In the genomic region with DNA sequence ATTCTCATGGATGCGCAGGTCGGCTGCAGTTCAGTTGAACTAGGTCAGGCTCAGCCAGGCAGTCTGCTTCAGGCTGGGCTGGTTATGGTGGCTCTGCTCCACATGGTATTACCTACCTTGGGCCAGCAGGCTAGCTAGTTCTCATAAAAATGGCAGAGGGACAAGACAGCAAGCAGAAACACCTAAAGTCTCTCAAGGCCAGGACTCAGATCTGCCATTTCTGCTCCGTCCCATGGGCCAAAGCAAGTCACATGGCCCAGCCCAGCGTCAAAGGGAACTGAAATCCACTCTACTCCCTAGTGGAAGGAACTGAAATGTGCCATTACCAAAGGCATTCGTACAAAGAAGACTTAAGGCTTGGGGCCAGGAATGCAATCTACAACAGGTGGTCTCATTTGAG, we compare ENCODE assay signal across 1 cellular context.
TF ChIP-seq lines count a peak whose summit lies in the region.

No MANE protein-coding gene starts in this region.

TF ChIP-seq in GM12878, 131 proteins besides CTCF, POLR2A, EP300 and RAD21 (continued from another document):
- TF ChIP-seq, protein P1, sequence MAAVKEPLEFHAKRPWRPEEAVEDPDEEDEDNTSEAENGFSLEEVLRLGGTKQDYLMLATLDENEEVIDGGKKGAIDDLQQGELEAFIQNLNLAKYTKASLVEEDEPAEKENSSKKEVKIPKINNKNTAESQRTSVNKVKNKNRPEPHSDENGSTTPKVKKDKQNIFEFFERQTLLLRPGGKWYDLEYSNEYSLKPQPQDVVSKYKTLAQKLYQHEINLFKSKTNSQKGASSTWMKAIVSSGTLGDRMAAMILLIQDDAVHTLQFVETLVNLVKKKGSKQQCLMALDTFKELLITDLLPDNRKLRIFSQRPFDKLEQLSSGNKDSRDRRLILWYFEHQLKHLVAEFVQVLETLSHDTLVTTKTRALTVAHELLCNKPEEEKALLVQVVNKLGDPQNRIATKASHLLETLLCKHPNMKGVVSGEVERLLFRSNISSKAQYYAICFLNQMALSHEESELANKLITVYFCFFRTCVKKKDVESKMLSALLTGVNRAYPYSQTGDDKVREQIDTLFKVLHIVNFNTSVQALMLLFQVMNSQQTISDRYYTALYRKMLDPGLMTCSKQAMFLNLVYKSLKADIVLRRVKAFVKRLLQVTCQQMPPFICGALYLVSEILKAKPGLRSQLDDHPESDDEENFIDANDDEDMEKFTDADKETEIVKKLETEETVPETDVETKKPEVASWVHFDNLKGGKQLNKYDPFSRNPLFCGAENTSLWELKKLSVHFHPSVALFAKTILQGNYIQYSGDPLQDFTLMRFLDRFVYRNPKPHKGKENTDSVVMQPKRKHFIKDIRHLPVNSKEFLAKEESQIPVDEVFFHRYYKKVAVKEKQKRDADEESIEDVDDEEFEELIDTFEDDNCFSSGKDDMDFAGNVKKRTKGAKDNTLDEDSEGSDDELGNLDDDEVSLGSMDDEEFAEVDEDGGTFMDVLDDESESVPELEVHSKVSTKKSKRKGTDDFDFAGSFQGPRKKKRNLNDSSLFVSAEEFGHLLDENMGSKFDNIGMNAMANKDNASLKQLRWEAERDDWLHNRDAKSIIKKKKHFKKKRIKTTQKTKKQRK (IDR thresholded peaks at IDR 0.05; ENCODE audit: low read depth, low read length) = no peak
- no peak for TF ChIP-seq FOXK2 (IDR thresholded peaks at IDR 0.05)
- TF ChIP-seq YY1 (IDR thresholded peaks at IDR 0.05; ENCODE audit: low read depth, low read length) = no peak
- no peak for TF ChIP-seq TARDBP (IDR thresholded peaks at IDR 0.05; ENCODE audit: borderline replicate concordance)
- TF ChIP-seq, protein P2, sequence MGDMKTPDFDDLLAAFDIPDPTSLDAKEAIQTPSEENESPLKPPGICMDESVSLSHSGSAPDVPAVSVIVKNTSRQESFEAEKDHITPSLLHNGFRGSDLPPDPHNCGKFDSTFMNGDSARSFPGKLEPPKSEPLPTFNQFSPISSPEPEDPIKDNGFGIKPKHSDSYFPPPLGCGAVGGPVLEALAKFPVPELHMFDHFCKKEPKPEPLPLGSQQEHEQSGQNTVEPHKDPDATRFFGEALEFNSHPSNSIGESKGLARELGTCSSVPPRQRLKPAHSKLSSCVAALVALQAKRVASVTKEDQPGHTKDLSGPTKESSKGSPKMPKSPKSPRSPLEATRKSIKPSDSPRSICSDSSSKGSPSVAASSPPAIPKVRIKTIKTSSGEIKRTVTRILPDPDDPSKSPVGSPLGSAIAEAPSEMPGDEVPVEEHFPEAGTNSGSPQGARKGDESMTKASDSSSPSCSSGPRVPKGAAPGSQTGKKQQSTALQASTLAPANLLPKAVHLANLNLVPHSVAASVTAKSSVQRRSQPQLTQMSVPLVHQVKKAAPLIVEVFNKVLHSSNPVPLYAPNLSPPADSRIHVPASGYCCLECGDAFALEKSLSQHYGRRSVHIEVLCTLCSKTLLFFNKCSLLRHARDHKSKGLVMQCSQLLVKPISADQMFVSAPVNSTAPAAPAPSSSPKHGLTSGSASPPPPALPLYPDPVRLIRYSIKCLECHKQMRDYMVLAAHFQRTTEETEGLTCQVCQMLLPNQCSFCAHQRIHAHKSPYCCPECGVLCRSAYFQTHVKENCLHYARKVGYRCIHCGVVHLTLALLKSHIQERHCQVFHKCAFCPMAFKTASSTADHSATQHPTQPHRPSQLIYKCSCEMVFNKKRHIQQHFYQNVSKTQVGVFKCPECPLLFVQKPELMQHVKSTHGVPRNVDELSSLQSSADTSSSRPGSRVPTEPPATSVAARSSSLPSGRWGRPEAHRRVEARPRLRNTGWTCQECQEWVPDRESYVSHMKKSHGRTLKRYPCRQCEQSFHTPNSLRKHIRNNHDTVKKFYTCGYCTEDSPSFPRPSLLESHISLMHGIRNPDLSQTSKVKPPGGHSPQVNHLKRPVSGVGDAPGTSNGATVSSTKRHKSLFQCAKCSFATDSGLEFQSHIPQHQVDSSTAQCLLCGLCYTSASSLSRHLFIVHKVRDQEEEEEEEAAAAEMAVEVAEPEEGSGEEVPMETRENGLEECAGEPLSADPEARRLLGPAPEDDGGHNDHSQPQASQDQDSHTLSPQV (IDR thresholded peaks at IDR 0.05) = no peak
- no peak for TF ChIP-seq RELA (IDR thresholded peaks at IDR 0.05; ENCODE audit: borderline replicate concordance, partially characterized antibody)
- TF ChIP-seq ZNF217 (IDR thresholded peaks at IDR 0.05) = no peak
- no peak for TF ChIP-seq SRF (IDR thresholded peaks at IDR 0.05; ENCODE audit: low read depth in 2 of 2, low read length in 2 of 2)
- TF ChIP-seq CHD2 (IDR thresholded peaks at IDR 0.05; ENCODE audit: borderline replicate concordance, low read depth, low read length) = no peak
- TF ChIP-seq TAF1 (IDR thresholded peaks at IDR 0.05; ENCODE audit: borderline replicate concordance, low read depth, low read length) = no peak
- TF ChIP-seq ESRRA (IDR thresholded peaks at IDR 0.05; ENCODE audit: low read length) = no peak
- TF ChIP-seq, protein P3, sequence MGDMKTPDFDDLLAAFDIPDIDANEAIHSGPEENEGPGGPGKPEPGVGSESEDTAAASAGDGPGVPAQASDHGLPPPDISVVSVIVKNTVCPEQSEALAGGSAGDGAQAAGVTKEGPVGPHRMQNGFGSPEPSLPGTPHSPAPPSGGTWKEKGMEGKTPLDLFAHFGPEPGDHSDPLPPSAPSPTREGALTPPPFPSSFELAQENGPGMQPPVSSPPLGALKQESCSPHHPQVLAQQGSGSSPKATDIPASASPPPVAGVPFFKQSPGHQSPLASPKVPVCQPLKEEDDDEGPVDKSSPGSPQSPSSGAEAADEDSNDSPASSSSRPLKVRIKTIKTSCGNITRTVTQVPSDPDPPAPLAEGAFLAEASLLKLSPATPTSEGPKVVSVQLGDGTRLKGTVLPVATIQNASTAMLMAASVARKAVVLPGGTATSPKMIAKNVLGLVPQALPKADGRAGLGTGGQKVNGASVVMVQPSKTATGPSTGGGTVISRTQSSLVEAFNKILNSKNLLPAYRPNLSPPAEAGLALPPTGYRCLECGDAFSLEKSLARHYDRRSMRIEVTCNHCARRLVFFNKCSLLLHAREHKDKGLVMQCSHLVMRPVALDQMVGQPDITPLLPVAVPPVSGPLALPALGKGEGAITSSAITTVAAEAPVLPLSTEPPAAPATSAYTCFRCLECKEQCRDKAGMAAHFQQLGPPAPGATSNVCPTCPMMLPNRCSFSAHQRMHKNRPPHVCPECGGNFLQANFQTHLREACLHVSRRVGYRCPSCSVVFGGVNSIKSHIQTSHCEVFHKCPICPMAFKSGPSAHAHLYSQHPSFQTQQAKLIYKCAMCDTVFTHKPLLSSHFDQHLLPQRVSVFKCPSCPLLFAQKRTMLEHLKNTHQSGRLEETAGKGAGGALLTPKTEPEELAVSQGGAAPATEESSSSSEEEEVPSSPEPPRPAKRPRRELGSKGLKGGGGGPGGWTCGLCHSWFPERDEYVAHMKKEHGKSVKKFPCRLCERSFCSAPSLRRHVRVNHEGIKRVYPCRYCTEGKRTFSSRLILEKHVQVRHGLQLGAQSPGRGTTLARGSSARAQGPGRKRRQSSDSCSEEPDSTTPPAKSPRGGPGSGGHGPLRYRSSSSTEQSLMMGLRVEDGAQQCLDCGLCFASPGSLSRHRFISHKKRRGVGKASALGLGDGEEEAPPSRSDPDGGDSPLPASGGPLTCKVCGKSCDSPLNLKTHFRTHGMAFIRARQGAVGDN (IDR thresholded peaks at IDR 0.05) = no peak
